1 cellular context compared by ENCODE assay signal in the genomic region with DNA sequence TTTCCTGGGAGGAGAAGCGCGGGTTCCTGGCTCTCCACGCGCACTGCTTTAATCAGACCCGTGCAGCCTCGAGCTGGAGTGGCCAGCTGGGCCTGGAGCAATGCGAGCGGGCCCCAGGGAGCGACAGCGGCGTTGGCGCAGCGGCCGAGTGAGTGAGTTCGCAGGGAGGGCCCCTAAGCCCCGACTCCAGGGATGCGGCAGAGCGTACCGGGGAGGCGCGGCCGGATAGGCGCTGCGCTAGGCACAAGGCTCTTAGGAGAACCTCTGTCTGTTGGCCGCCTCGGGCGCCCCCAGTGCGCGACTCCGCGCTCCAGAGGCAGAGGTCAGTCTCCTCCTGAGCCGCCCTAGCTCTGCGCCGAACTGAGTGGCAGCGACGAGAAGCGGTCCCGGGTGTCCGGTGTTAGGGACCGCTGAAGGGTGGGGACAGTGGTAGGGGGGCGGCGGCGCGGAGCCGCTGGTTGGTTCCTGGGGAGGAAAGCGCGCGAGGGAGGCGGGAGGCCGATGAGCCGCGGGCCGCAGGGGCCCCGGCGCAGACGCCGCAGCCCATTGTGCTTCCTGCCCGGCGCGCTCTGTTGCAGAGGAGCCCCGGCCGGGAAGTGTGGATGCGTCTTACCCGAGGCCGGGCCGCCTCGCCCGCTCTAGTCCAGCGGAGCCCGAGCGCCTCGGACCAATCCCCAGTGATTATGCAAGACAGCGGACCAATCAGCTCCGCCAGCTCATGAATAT.
TF ChIP-seq lines count a peak whose summit lies in the region.

No MANE protein-coding gene starts in this region.

TF ChIP-seq in K562, 482 proteins besides CTCF, POLR2A, EP300 and RAD21 (continued from another document):
- peak; percentile 71 for TF ChIP-seq PHF20 (IDR thresholded peaks at IDR 0.05; ENCODE audit: partially characterized antibody)
- no peak for TF ChIP-seq SMC3 (conservative IDR thresholded peaks at IDR 0.05; ENCODE audit: insufficient read depth, low read depth, low read length)
TF ChIP-seq in K562: peak in this region for 153.
